In genomic region chr5:60586307-60586901, GRCh38 we compare ENCODE assay signal across 9 cellular contexts.
A peak's percentile ranks its signal among the peaks of the same experiment; 100 is the strongest.
DNase-seq lines count a peak whose midpoint lies in the region; ATAC-seq lines count a peak whose summit lies in the region.
"Had no signal": no experiment of that assay in that cellular context is flagged by ENCODE, and none has a peak within 500 bp of the region (broad histone marks: within the 10 kb centered on the region; RNA-seq: fewer than 3 reads in every experiment).

No MANE protein-coding gene starts in this region.

- DNase-seq in NCI-H526 (lab: John Stamatoyannopoulos, UW) (peak; percentile 2 to 7), NCI-H526 treated with DMSO at 0.1 percent for 48 hours (lab: John Stamatoyannopoulos, UW) (no peak), NCI-H460 (ENCODE audit: extremely low read depth, low read depth) (peak; percentile 54), fibroblast of gingiva (ENCODE audit: low read depth) (peak; percentile 15), stromal cell of bone marrow (ENCODE audit: low read depth) (peak; percentile 26), LoVo (ENCODE audit: low spot score) (no peak)
- DNase-seq: activated CD4-positive, alpha-beta T cell treated with anti-CD3 and anti-CD28 coated beads, Interleukin-2, amount 50 U/mL, for 1 hour had no signal

- no peak for ATAC-seq in HG02973 (IDR thresholded peaks at IDR 0.05; ENCODE audit: unreplicated experiment)
- ATAC-seq in GM21576 (IDR thresholded peaks at IDR 0.05; ENCODE audit: unreplicated experiment), result no peak

Comparison
In these comparisons a context has a peak if more than half of its experiments do, and no peak if none do; other contexts are left out.
1. DNase-seq: peak in NCI-H526 (2 of 2), NCI-H460 (single experiment), fibroblast of gingiva (single experiment) and stromal cell of bone marrow (single experiment); none in NCI-H526 treated with DMSO at 0.1 percent for 48 hours (single experiment) and LoVo (single experiment).